ENCODE assay signal across 8 cellular contexts in the genomic region with DNA sequence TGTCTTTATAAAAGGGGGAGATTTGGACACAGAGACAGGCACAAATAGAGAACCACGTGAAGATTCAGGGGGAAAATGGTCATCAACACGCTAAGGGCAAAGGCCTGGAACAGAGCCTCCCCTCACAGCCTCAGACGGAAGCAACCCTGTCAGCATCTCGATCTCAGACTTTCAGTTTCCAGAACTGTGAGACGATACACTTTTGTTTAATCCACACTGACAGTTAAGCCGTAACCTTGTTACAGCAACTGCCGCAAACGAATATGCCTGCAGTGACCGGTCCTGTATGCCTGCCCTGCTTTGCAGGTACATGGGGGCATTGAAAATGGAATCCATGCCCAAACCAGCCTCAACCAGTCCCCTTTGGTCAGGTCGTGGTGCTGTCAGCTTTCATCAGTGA.
"Had no signal": no experiment of that assay in that cellular context is flagged by ENCODE, and none has a peak within 500 bp of the region (broad histone marks: within the 10 kb centered on the region; RNA-seq: fewer than 3 reads in every experiment).

No MANE protein-coding gene starts in this region.

- H3K4me3 Mint-ChIP-seq: GM23338, HFFc6, IgD-negative memory B cell had no signal

- H3K36me3 Mint-ChIP-seq: IgD-negative memory B cell had no signal

- FAIRE-seq: HepG2 had no signal

- H2AFZ ChIP-seq: GM23338 had no signal

- H3K4me3 ChIP-seq: GM23338, HAP-1 had no signal

- H3K36me3 ChIP-seq: HAP-1 had no signal

- H3K27ac ChIP-seq: HL-60 had no signal

- H3K9me3 Mint-ChIP-seq: HFFc6 had no signal

- H3K4me1 ChIP-seq: HAP-1 had no signal

- H3K27me3 Mint-ChIP-seq: IgD-negative memory B cell had no signal

- H3K9me3 ChIP-seq: HAP-1 had no signal

- H3K4me2 ChIP-seq: GM23338 had no signal

- DNase-seq: H7, HFFc6, KBM-7 had no signal

- H3K27ac Mint-ChIP-seq: GM23338, HFFc6, IgD-negative memory B cell had no signal
